ENCODE assay signal across 8 cellular contexts in genomic region chr3:14508966-14509795, GRCh38. TPM values are rescaled to one million over a fixed set of nuclear protein-coding genes. Genes with fewer than 3 reads are reported as not detected.
A peak's percentile ranks its signal among the peaks of the same experiment; 100 is the strongest.
DNase-seq lines count a peak whose midpoint lies in the region; ATAC-seq and TF ChIP-seq lines count a peak whose summit lies in the region.

No MANE protein-coding gene starts in this region.

- peak; percentile 80 for TF ChIP-seq CTCF in GM20000 (IDR thresholded peaks at IDR 0.05; ENCODE audit: extremely low read depth, missing control alignments)
- peak; percentile 99 for TF ChIP-seq CTCF in activated CD8-positive, alpha-beta T cell treated with anti-CD3 and anti-CD28 coated beads for 36 hours (IDR thresholded peaks at IDR 0.05)

- CTCF ChIA-PET in activated CD8-positive, alpha-beta T cell treated with anti-CD3 and anti-CD28 coated beads for 36 hours (lab: Charles Lee): interaction anchor here (0.7 to 2.3 kb wide), 15 partner anchors 9 to 412 kb away, joined by 3 to 13 read pairs (median 3); no protein-coding TSS in a partner anchor

- no peaks in the 10 kb centered on the region for H3K36me3 Mint-ChIP-seq in activated CD8-positive, alpha-beta T cell treated with anti-CD3 and anti-CD28 coated beads for 36 hours (ENCODE audit: low read depth)

- H3K4me3 ChIP-seq in effector memory CD4-positive, alpha-beta T cell (ENCODE audit: insufficient read depth, low read depth, low read length, poor library complexity, severe bottlenecking): no peak overlapping the region

- no peaks in the 10 kb centered on the region for H3K4me1 Mint-ChIP-seq in activated CD8-positive, alpha-beta T cell treated with anti-CD3 and anti-CD28 coated beads for 36 hours (ENCODE audit: low read depth)

- no peaks in the 10 kb centered on the region for H3K4me1 ChIP-seq in effector memory CD4-positive, alpha-beta T cell (ENCODE audit: control insufficient read depth, insufficient read depth, low read length, poor library complexity, severe bottlenecking)

- H3K27me3 Mint-ChIP-seq in activated CD8-positive, alpha-beta T cell treated with anti-CD3 and anti-CD28 coated beads for 36 hours: no peaks in the 10 kb centered on the region

- no peak overlapping the region for H3K27ac Mint-ChIP-seq in activated CD8-positive, alpha-beta T cell treated with anti-CD3 and anti-CD28 coated beads for 36 hours

- H3K27me3 ChIP-seq in effector memory CD4-positive, alpha-beta T cell (replicated peaks; ENCODE audit: control insufficient read depth, insufficient read depth, low read length, poor library complexity, severe bottlenecking): no peaks in the 10 kb centered on the region

- ATAC-seq in activated CD8-positive, alpha-beta T cell treated with anti-CD3 and anti-CD28 coated beads for 36 hours: peak; percentile 94

- H3K4me3 Mint-ChIP-seq in activated CD8-positive, alpha-beta T cell treated with anti-CD3 and anti-CD28 coated beads for 36 hours: no peak overlapping the region

- no peak overlapping the region for H3K27ac ChIP-seq in effector memory CD4-positive, alpha-beta T cell (ENCODE audit: insufficient read depth, low read length, poor library complexity, severe bottlenecking)

- no peaks in the 10 kb centered on the region for H3K9me3 ChIP-seq in effector memory CD4-positive, alpha-beta T cell (ENCODE audit: control insufficient read depth, low read length)

- POLR2A ChIA-PET in activated CD8-positive, alpha-beta T cell treated with anti-CD3 and anti-CD28 coated beads for 36 hours (lab: Charles Lee): interaction anchor here (1.1 kb wide), 1 partner anchor 22 kb away, joined by 3 read pairs; no protein-coding TSS in a partner anchor

- no peaks in the 10 kb centered on the region for H3K9me3 Mint-ChIP-seq in activated CD8-positive, alpha-beta T cell treated with anti-CD3 and anti-CD28 coated beads for 36 hours

- H3K36me3 ChIP-seq in effector memory CD4-positive, alpha-beta T cell (ENCODE audit: control insufficient read depth, insufficient read depth, low read length): no peaks in the 10 kb centered on the region

- intact Hi-C loops in activated CD8-positive, alpha-beta T cell treated with anti-CD3 and anti-CD28 coated beads for 36 hours (cut with micrococcal nuclease): loop anchor here (5.0 kb wide), 1 partner anchor 38 kb away; no protein-coding TSS in a partner anchor

- DNase-seq in Ammon's horn (ENCODE audit: low spot score): peak; percentile 35
- peak; percentile 89 for DNase-seq in GM20000 (ENCODE audit: low spot score)
- peak; percentile 82 for DNase-seq in NCI-H2227 (lab: John Stamatoyannopoulos, UW; ENCODE audit: unreplicated experiment)
- peak; percentile 85 for DNase-seq in activated CD8-positive, alpha-beta T cell treated with anti-CD3 and anti-CD28 coated beads for 36 hours
- peak; percentile 13 to 47 (median 23) for DNase-seq in effector memory CD4-positive, alpha-beta T cell
- DNase-seq in mesenteric fat pad (ENCODE audit: low spot score): peak; percentile 90
- peak; percentile 94 for DNase-seq in stimulated activated CD8-positive, alpha-beta memory T cell treated with anti-CD3 and anti-CD28 coated beads, Interleukin-4, amount 100 ng/mL, for 48 hours
- no peak for DNase-seq in putamen (ENCODE audit: low spot score)

RNA-seq across cellular contexts. Expression of gene GRIP2, which starts 31.0 kb away (rescaled TPM):
- total RNA-seq in activated CD8-positive, alpha-beta T cell treated with anti-CD3 and anti-CD28 coated beads for 36 hours: not detected
- total RNA-seq in mesenteric fat pad: 0.71 TPM
